In the genomic region with DNA sequence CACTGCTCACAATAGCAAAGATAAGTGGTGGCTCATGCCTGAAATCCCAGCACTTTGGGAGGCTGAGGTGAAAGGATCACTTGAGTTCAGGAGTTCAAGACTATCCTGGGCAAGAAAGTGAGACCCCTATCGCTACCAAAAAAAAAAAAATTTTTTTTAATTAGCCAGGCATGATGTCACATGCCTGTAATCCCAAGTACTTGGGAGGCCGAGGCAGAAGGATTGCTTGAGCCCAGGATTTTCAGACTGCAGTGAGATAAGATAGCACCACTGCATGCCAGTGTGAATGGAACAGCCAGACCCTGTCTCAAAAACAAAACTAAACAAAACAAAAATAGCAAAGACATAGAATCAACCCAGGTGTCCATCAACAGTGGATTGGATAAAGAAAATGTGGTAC, we compare ENCODE assay signal across 15 cellular contexts. TPM values are rescaled to one million over a fixed set of nuclear protein-coding genes. Genes with fewer than 3 reads are reported as not detected.
DNase-seq lines count a peak whose midpoint lies in the region; ATAC-seq and TF ChIP-seq lines count a peak whose summit lies in the region.
"Had no signal": no experiment of that assay in that cellular context is flagged by ENCODE, and none has a peak within 500 bp of the region (broad histone marks: within the 10 kb centered on the region; RNA-seq: fewer than 3 reads in every experiment).

No MANE protein-coding gene starts in this region.

- H3K9me2 ChIP-seq in hepatocyte (replicated peaks; ENCODE audit: insufficient read depth) = no peaks in the 10 kb centered on the region

- H3K79me2 ChIP-seq in hepatocyte = no peaks in the 10 kb centered on the region
- no peaks in the 10 kb centered on the region for H3K79me2 ChIP-seq in smooth muscle cell (ENCODE audit: low read depth)

- H3K4me3 ChIP-seq in hepatocyte (no peak overlapping the region), smooth muscle cell (no peak overlapping the region)
- H3K4me3 ChIP-seq: GM12878 had no signal

- H3K36me3 ChIP-seq in hepatocyte (replicated peaks; ENCODE audit: insufficient read depth, low read depth) = no peaks in the 10 kb centered on the region
- H3K36me3 ChIP-seq in smooth muscle cell (ENCODE audit: low read depth) = no peaks in the 10 kb centered on the region

- H3K27ac Mint-ChIP-seq in Calu3 (ENCODE audit: unreplicated experiment) = no peak overlapping the region
- H3K27ac Mint-ChIP-seq: B cell had no signal

- H3K27me3 Mint-ChIP-seq in Calu3 (ENCODE audit: unreplicated experiment) = no peaks in the 10 kb centered on the region
- H3K27me3 Mint-ChIP-seq: B cell; CD4-positive, alpha-beta memory T cell had no signal

- WGBS in hepatocyte (ENCODE audit: low lambda C conversion rate, missing lambda C conversion rate) = 67% methylated on average over 2 of the region's 2 CpGs
- WGBS in smooth muscle cell (ENCODE audit: low lambda C conversion rate) = 30% methylated on average over 2 of the region's 2 CpGs

- ATAC-seq in GM19328 (IDR thresholded peaks at IDR 0.05; ENCODE audit: unreplicated experiment) = no peak
- ATAC-seq: GM12878 had no signal

- H3K27ac ChIP-seq in VCaP = peak overlapping the region; percentile 76; the same call in 1 of the 2 replicates
- peak overlapping the region; percentile 60 for H3K27ac ChIP-seq in hepatocyte
- H3K27ac ChIP-seq in smooth muscle cell (ENCODE audit: low read depth) = peak overlapping the region; percentile 78

- TF ChIP-seq CTCF in Calu3 (IDR thresholded peaks at IDR 0.05; ENCODE audit: unreplicated experiment) = no peak
- TF ChIP-seq CTCF in VCaP (conservative IDR thresholded peaks at IDR 0.05) = no peak
- no peak for TF ChIP-seq CTCF in hepatocyte (IDR thresholded peaks at IDR 0.05; ENCODE audit: poor library complexity)
- no peak for TF ChIP-seq CTCF in smooth muscle cell (IDR thresholded peaks at IDR 0.05; ENCODE audit: borderline replicate concordance, insufficient read depth, poor library complexity, severe bottlenecking)

- H3K9me3 Mint-ChIP-seq in Calu3 (ENCODE audit: low read depth, unreplicated experiment) = no peaks in the 10 kb centered on the region
- H3K9me3 Mint-ChIP-seq: CD4-positive, alpha-beta memory T cell had no signal

- no peaks in the 10 kb centered on the region for H3K36me3 Mint-ChIP-seq in Calu3 (ENCODE audit: insufficient read depth, unreplicated experiment)
- H3K36me3 Mint-ChIP-seq: CD4-positive, alpha-beta memory T cell had no signal

- H2AFZ ChIP-seq in hepatocyte = no peak overlapping the region
- no peak overlapping the region for H2AFZ ChIP-seq in smooth muscle cell (ENCODE audit: low read depth)

- H3K27me3 ChIP-seq in hepatocyte (no peaks in the 10 kb centered on the region), smooth muscle cell (ENCODE audit: low read depth) (no peaks in the 10 kb centered on the region)

- no TSS peak for BruUV-seq in Calu3 (replicated peaks; lab: Mats Ljungman, UMichigan)

- DNase-seq in Calu3 = no peak
- no peak for DNase-seq in hepatocyte (ENCODE audit: low spot score)
- no peak for DNase-seq in smooth muscle cell (lab: John Stamatoyannopoulos, UW; ENCODE audit: unreplicated experiment)
- no peak for DNase-seq in NCI-H2029 treated with DMSO at 0.1 percent for 48 hours (lab: John Stamatoyannopoulos, UW)
- no peak for DNase-seq in DMS 273 treated with DMSO at 0.1 percent for 48 hours (lab: John Stamatoyannopoulos, UW)
- DNase-seq: CD4-positive, alpha-beta memory T cell; DND-41; GOT3; NCI-H187 treated with DMSO at 0.1 percent for 48 hours; NCI-H446 treated with DMSO at 0.1 percent for 48 hours; NK-92 treated with Interleukin-12 subunit alpha and Interleukin-12 subunit beta, amount 100 ng/mL, for 24 hours had no signal

- H3K4me2 ChIP-seq in hepatocyte = no peak overlapping the region
- H3K4me2 ChIP-seq in smooth muscle cell = peak overlapping the region; percentile 62

- intact Hi-C loops in Calu3 (cut with micrococcal nuclease; ENCODE audit: unreplicated experiment) = no loop called here

- H3K4me1 ChIP-seq in hepatocyte (ENCODE audit: insufficient read depth) (peaks cover 39% of the 10 kb centered on the region), smooth muscle cell (ENCODE audit: low read depth) (peaks cover 12% of the 10 kb centered on the region)

- peaks cover 24% of the 10 kb centered on the region for H3K4me1 Mint-ChIP-seq in Calu3 (ENCODE audit: low read depth, unreplicated experiment)
- H3K4me1 Mint-ChIP-seq: CD4-positive, alpha-beta memory T cell had no signal

- H3F3A ChIP-seq in smooth muscle cell (ENCODE audit: low read depth) = peaks cover 34% of the 10 kb centered on the region

- no peaks in the 10 kb centered on the region for H3K9me3 ChIP-seq in hepatocyte (ENCODE audit: low read depth)
- H3K9me3 ChIP-seq in smooth muscle cell (replicated peaks; ENCODE audit: low read depth) = no peaks in the 10 kb centered on the region

- H3K9ac ChIP-seq in smooth muscle cell (ENCODE audit: low read depth) = no peak overlapping the region

- CTCF ChIA-PET in Calu3 (lab: Charles Lee) = no interaction called here

- H3K4me3 Mint-ChIP-seq in Calu3 (ENCODE audit: low read depth, unreplicated experiment) = peak overlapping the region; percentile 29
- H3K4me3 Mint-ChIP-seq: B cell; CD4-positive, alpha-beta memory T cell had no signal

- H4K20me1 ChIP-seq in hepatocyte (ENCODE audit: insufficient read depth, poor library complexity, severe bottlenecking) = no peaks in the 10 kb centered on the region
- no peaks in the 10 kb centered on the region for H4K20me1 ChIP-seq in smooth muscle cell (ENCODE audit: low read depth)

RNA-seq across cellular contexts. Expression of gene HSF2BP, which starts 50.6 kb away (rescaled TPM):
- total RNA-seq in Calu3 (2022) = 0.95 and 1.5 TPM in 2 replicates
- total RNA-seq in hepatocyte = 1.4 and 2.1 TPM in 2 replicates
- 1.3 and 3.1 TPM in 2 replicates for polyA plus RNA-seq in hepatocyte
- 1.9 and 3.4 TPM in 2 replicates for total RNA-seq in smooth muscle cell
- 0.97 and 1.6 TPM in 2 replicates for polyA plus RNA-seq in smooth muscle cell

RNA-seq across cellular contexts. Expression of gene RRP1B, which starts 50.7 kb away (rescaled TPM):
- total RNA-seq in Calu3 (2022) = 24.6 and 26.0 TPM in 2 replicates
- total RNA-seq in hepatocyte = 19.2 and 20.3 TPM in 2 replicates
- 16.5 and 18.6 TPM in 2 replicates for polyA plus RNA-seq in hepatocyte
- total RNA-seq in smooth muscle cell = 19.3 and 24.7 TPM in 2 replicates
- polyA plus RNA-seq in smooth muscle cell = 10.6 and 17.6 TPM in 2 replicates
